Comparison of ENCODE assay signal across 9 cellular contexts in the genomic region with DNA sequence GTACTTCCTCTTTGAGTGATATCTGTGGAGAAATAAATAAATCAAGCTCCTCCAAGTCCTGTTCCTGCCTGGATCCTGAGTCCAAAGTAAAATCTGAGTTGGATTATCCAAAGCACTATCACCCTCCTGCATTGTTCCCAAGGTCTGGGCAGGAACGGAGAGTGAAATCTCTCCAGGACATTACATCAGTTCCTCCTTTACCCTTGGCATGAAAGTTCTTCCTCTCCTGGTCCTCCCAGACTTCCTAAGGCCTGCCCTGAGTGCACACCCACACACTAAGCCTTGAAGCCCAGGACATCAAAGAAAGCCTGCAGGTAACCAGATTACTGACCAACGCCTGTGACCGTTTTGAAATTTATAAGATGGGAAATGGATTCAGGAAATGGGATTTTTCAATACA.
DNase-seq lines count a peak whose midpoint lies in the region; ATAC-seq and TF ChIP-seq lines count a peak whose summit lies in the region.
"Had no signal": no experiment of that assay in that cellular context is flagged by ENCODE, and none has a peak within 500 bp of the region (broad histone marks: within the 10 kb centered on the region; RNA-seq: fewer than 3 reads in every experiment).

No MANE protein-coding gene starts in this region.

- H3K36me3 Mint-ChIP-seq in Calu3 (ENCODE audit: insufficient read depth, unreplicated experiment), result peaks cover 10% of the 10 kb centered on the region

- no peak for TF ChIP-seq CTCF in Calu3 (IDR thresholded peaks at IDR 0.05; ENCODE audit: unreplicated experiment)
- TF ChIP-seq CTCF in right atrium auricular region (IDR thresholded peaks at IDR 0.05), result no peak
- TF ChIP-seq CTCF in GM13977 (IDR thresholded peaks at IDR 0.05; ENCODE audit: extremely low read depth, insufficient read depth, missing control alignments), result no peak

- peak overlapping the region; percentile 71 to 80 for H3K27ac ChIP-seq in right atrium auricular region
- H3K27ac ChIP-seq in rectal smooth muscle tissue (ENCODE audit: low read depth, low read length), result peak overlapping the region; percentile 96

- DNase-seq in Calu3, result no peak
- no peak for DNase-seq in adipocyte (ENCODE audit: low read depth)
- no peak for DNase-seq in right atrium auricular region (ENCODE audit: low spot score)
- no peak for DNase-seq in GM13977 (ENCODE audit: low spot score)
- DNase-seq in NCI-H526 (lab: John Stamatoyannopoulos, UW), result no peak
- DNase-seq: PC-3 had no signal

- no peak overlapping the region for H3K4me3 Mint-ChIP-seq in Calu3 (ENCODE audit: low read depth, unreplicated experiment)

- H3K4me3 ChIP-seq in adipocyte (ENCODE audit: low read length) (peak overlapping the region; percentile 4), right atrium auricular region (no peak overlapping the region), rectal smooth muscle tissue (ENCODE audit: low read length) (no peak overlapping the region)

- H3K9me3 ChIP-seq in adipocyte (ENCODE audit: control insufficient read depth, low read length), result peaks cover 13% of the 10 kb centered on the region
- peaks cover 0 to 15% of the 10 kb centered on the region in 2 donors for H3K9me3 ChIP-seq in right atrium auricular region

- no peaks in the 10 kb centered on the region for H3K27me3 Mint-ChIP-seq in Calu3 (ENCODE audit: unreplicated experiment)

- intact Hi-C loops in Calu3 (cut with micrococcal nuclease; ENCODE audit: unreplicated experiment), result no loop called here

- ATAC-seq in HG03139 (IDR thresholded peaks at IDR 0.05; ENCODE audit: unreplicated experiment) (no peak), HG02885 (IDR thresholded peaks at IDR 0.05; ENCODE audit: poor library complexity, unreplicated experiment) (no peak)
- ATAC-seq: PC-3 had no signal

- peaks cover 8% of the 10 kb centered on the region for H3K9me3 Mint-ChIP-seq in Calu3 (ENCODE audit: low read depth, unreplicated experiment)

- H3K9ac ChIP-seq in adipocyte (ENCODE audit: low read length) (peak overlapping the region; percentile 18), rectal smooth muscle tissue (ENCODE audit: low read length) (no peak overlapping the region)

- CTCF ChIA-PET in Calu3 (lab: Charles Lee), result no interaction called here

- in situ Hi-C loops in GM13977 (cut with MboI; ENCODE audit: low pct_unique_long_range_greater_than_20kb, low sequenced_read_pairs, unreplicated experiment), result no loop called here

- H3K27me3 ChIP-seq in adipocyte (replicated peaks; ENCODE audit: control insufficient read depth, insufficient read depth, low read length), result no peaks in the 10 kb centered on the region
- H3K27me3 ChIP-seq in right atrium auricular region, result no peaks in the 10 kb centered on the region
- no peaks in the 10 kb centered on the region for H3K27me3 ChIP-seq in rectal smooth muscle tissue (ENCODE audit: control insufficient read depth, insufficient read depth, low read length)

- no TSS peak for BruUV-seq in Calu3 (replicated peaks; lab: Mats Ljungman, UMichigan)

- H3K4me1 ChIP-seq in adipocyte (ENCODE audit: control insufficient read depth, insufficient read depth, low read length) (peaks cover 28% of the 10 kb centered on the region), right atrium auricular region (peaks cover 0 to 36% of the 10 kb centered on the region in 2 donors), rectal smooth muscle tissue (ENCODE audit: control insufficient read depth, insufficient read depth, low read length) (peaks cover 23% of the 10 kb centered on the region)

- H3K36me3 ChIP-seq in adipocyte (ENCODE audit: control insufficient read depth, insufficient read depth, low read length, severe bottlenecking) (peaks cover 9% of the 10 kb centered on the region), right atrium auricular region (peaks cover 4% of the 10 kb centered on the region), rectal smooth muscle tissue (ENCODE audit: control insufficient read depth, insufficient read depth, low read length) (peaks cover 2% of the 10 kb centered on the region)

- H3K4me1 Mint-ChIP-seq in Calu3 (ENCODE audit: low read depth, unreplicated experiment), result peaks cover 12% of the 10 kb centered on the region

- peak overlapping the region; percentile 73 for H3K27ac Mint-ChIP-seq in Calu3 (ENCODE audit: unreplicated experiment)
